In the genomic region with DNA sequence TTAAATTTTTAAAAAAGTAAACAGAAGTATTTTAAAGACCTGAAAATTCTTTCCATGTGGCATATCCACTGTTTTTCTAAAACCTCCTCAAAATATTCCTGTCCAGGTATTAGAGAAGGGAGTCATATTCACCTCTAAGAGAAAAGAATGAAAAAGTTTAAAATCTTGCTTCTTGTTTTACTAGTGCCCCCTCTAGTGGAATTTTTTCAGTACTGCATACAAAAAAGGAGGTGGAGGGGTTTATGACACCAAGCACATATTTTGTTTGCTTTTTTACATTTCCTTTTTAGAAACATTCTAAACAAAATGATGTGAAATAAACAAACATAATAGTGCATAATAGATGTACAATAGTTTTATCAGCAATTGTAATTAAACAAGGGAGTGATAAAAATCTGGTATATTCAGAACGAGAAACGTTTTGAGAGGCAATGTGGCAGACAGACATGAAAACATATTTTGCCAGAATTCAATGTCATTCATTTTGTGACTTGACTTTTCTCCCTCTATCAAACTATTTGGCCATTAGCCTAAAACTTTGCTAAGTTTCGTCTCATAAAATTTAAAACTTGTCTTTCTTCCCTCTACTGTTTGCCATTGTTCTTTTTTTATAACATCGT, we compare ENCODE assay signal across 9 cellular contexts.
DNase-seq lines count a peak whose midpoint lies in the region; ATAC-seq, FAIRE-seq and TF ChIP-seq lines count a peak whose summit lies in the region.
"Had no signal": no experiment of that assay in that cellular context is flagged by ENCODE, and none has a peak within 500 bp of the region (broad histone marks: within the 10 kb centered on the region; RNA-seq: fewer than 3 reads in every experiment).

No MANE protein-coding gene starts in this region.

- H3K4me3 ChIP-seq in heart right ventricle (no peak overlapping the region), astrocyte (ENCODE audit: insufficient read depth, low read depth, low read length) (no peak overlapping the region), liver (ENCODE audit: low read depth in 1 of 3, low read length in 3 of 3) (no peak overlapping the region)

- FAIRE-seq in astrocyte (lab: Jason Lieb, UNC) = no peak

- no peaks in the 10 kb centered on the region for H3K36me3 ChIP-seq in heart right ventricle
- H3K36me3 ChIP-seq in astrocyte (ENCODE audit: insufficient read depth, low read length) = no peaks in the 10 kb centered on the region
- no peaks in the 10 kb centered on the region for H3K36me3 ChIP-seq in liver (ENCODE audit: control insufficient read depth in 4 of 4, insufficient read depth in 3 of 4, low read depth in 1 of 4, low read length in 3 of 4)

- no peaks in the 10 kb centered on the region for H3K9me3 Mint-ChIP-seq in astrocyte (ENCODE audit: unreplicated experiment)
- no peaks in the 10 kb centered on the region for H3K9me3 Mint-ChIP-seq in activated naive CD8-positive, alpha-beta T cell treated with anti-CD3 and anti-CD28 coated beads, Interleukin-2, amount 50 U/mL, for 24 hours
- H3K9me3 Mint-ChIP-seq: central memory CD8-positive, alpha-beta T cell had no signal

- H3K27ac ChIP-seq in heart right ventricle (no peak overlapping the region), astrocyte (ENCODE audit: low read depth, low read length) (no peak overlapping the region), liver (ENCODE audit: low read depth in 1 of 2, low read length in 2 of 2) (no peak overlapping the region)

- 54 to 64% methylated on average over 4 of the region's 4 CpGs for WGBS in heart right ventricle, 2 donors
- 53% methylated on average over 4 of the region's 4 CpGs for WGBS in liver

- peak; percentile 78 to 81 for TF ChIP-seq RAD21 in liver (IDR thresholded peaks at IDR 0.05)

- TF ChIP-seq CTCF in heart right ventricle (IDR thresholded peaks at IDR 0.05) (peak; percentile 30 to 82 (median 71)), astrocyte (IDR thresholded peaks at IDR 0.05; ENCODE audit: insufficient read depth, low read depth, low read length) (peak; percentile 70), liver (IDR thresholded peaks at IDR 0.05; ENCODE audit: low read depth, low read length, missing input control) (peak; percentile 68)

- H3K4me1 ChIP-seq in heart right ventricle = no peaks in the 10 kb centered on the region
- H3K4me1 ChIP-seq in astrocyte (ENCODE audit: insufficient read depth, low read length) = no peaks in the 10 kb centered on the region
- no peaks in the 10 kb centered on the region for H3K4me1 ChIP-seq in liver (ENCODE audit: control insufficient read depth in 4 of 4, insufficient read depth in 4 of 4, low read length in 3 of 4)

- H3K79me2 ChIP-seq in astrocyte (ENCODE audit: insufficient read depth, low read length) = no peaks in the 10 kb centered on the region

- DNase-seq in heart right ventricle (no peak), cardiac septum (ENCODE audit: low spot score) (no peak), NCI-H1105 (lab: John Stamatoyannopoulos, UW) (peak; percentile 19), astrocyte (ENCODE audit: low read depth) (peak; percentile 0)
- no peak for DNase-seq in activated naive CD8-positive, alpha-beta T cell treated with anti-CD3 and anti-CD28 coated beads, Interleukin-2, amount 50 U/mL, for 24 hours

- H3K4me1 Mint-ChIP-seq in astrocyte (ENCODE audit: low read depth, unreplicated experiment) = no peaks in the 10 kb centered on the region
- no peaks in the 10 kb centered on the region for H3K4me1 Mint-ChIP-seq in activated naive CD8-positive, alpha-beta T cell treated with anti-CD3 and anti-CD28 coated beads, Interleukin-2, amount 50 U/mL, for 24 hours
- H3K4me1 Mint-ChIP-seq: central memory CD8-positive, alpha-beta T cell had no signal

- H3K4me2 ChIP-seq in astrocyte (ENCODE audit: low read length) = no peak overlapping the region

- no peaks in the 10 kb centered on the region for H3K27me3 Mint-ChIP-seq in astrocyte (ENCODE audit: low read depth, unreplicated experiment)
- no peaks in the 10 kb centered on the region for H3K27me3 Mint-ChIP-seq in activated naive CD8-positive, alpha-beta T cell treated with anti-CD3 and anti-CD28 coated beads, Interleukin-2, amount 50 U/mL, for 24 hours
- H3K27me3 Mint-ChIP-seq: central memory CD8-positive, alpha-beta T cell had no signal

- H3K4me3 Mint-ChIP-seq in astrocyte (ENCODE audit: unreplicated experiment) = no peak overlapping the region
- H3K4me3 Mint-ChIP-seq in activated naive CD8-positive, alpha-beta T cell treated with anti-CD3 and anti-CD28 coated beads, Interleukin-2, amount 50 U/mL, for 24 hours = no peak overlapping the region
- H3K4me3 Mint-ChIP-seq: central memory CD8-positive, alpha-beta T cell had no signal

- H3K9me3 ChIP-seq in heart right ventricle = no peaks in the 10 kb centered on the region
- H3K9me3 ChIP-seq in astrocyte (ENCODE audit: insufficient read depth, low read depth, low read length) = no peaks in the 10 kb centered on the region
- H3K9me3 ChIP-seq in liver (ENCODE audit: control insufficient read depth in 4 of 4, low read length in 3 of 4) = no peaks in the 10 kb centered on the region

- H3K27me3 ChIP-seq in heart right ventricle (peaks cover 0 to 3% (median 0%) of the 10 kb centered on the region in 7 donors), astrocyte (ENCODE audit: insufficient read depth, low read length) (no peaks in the 10 kb centered on the region), liver (ENCODE audit: control insufficient read depth in 4 of 4, insufficient read depth in 4 of 4, low read length in 3 of 4) (no peaks in the 10 kb centered on the region)

- ATAC-seq in heart right ventricle = no peak
- ATAC-seq in HG02798 (IDR thresholded peaks at IDR 0.05; ENCODE audit: poor library complexity, unreplicated experiment) = no peak
- no peak for ATAC-seq in HG03025 (IDR thresholded peaks at IDR 0.05; ENCODE audit: low FRiP score, unreplicated experiment)
- no peak for ATAC-seq in activated naive CD8-positive, alpha-beta T cell treated with anti-CD3 and anti-CD28 coated beads, Interleukin-2, amount 50 U/mL, for 24 hours

- H2AFZ ChIP-seq in astrocyte (ENCODE audit: low read depth, low read length) = no peak overlapping the region

- H4K20me1 ChIP-seq in astrocyte (ENCODE audit: insufficient read depth, low read length) = no peaks in the 10 kb centered on the region

- no peaks in the 10 kb centered on the region for H3K36me3 Mint-ChIP-seq in astrocyte (ENCODE audit: low read depth, unreplicated experiment)
- no peaks in the 10 kb centered on the region for H3K36me3 Mint-ChIP-seq in activated naive CD8-positive, alpha-beta T cell treated with anti-CD3 and anti-CD28 coated beads, Interleukin-2, amount 50 U/mL, for 24 hours (ENCODE audit: low read depth)

- intact Hi-C loops in heart right ventricle (cut with DNase I) = loop anchor here in 4 of 10 donors (5.0 to 10.0 kb wide), 2 partner anchors 475 to 478 kb away; no protein-coding TSS in a partner anchor
- intact Hi-C loops in cardiac septum (cut with DNase I) = loop anchor here (5.0 kb wide), 1 partner anchor 475 kb away; no protein-coding TSS in a partner anchor

- H3K9ac ChIP-seq in astrocyte (ENCODE audit: low read length) = no peak overlapping the region
- H3K9ac ChIP-seq in liver (ENCODE audit: low read depth in 1 of 2, low read length in 2 of 2) = no peak overlapping the region

- H3K27ac Mint-ChIP-seq in astrocyte (ENCODE audit: unreplicated experiment) = no peak overlapping the region
- H3K27ac Mint-ChIP-seq in activated naive CD8-positive, alpha-beta T cell treated with anti-CD3 and anti-CD28 coated beads, Interleukin-2, amount 50 U/mL, for 24 hours = no peak overlapping the region

TF ChIP-seq in liver, 16 proteins besides CTCF, POLR2A, EP300 and RAD21 (continues in another document):
- TF ChIP-seq HNF4A (conservative IDR thresholded peaks at IDR 0.05) = no peak
- TF ChIP-seq, protein P1, sequence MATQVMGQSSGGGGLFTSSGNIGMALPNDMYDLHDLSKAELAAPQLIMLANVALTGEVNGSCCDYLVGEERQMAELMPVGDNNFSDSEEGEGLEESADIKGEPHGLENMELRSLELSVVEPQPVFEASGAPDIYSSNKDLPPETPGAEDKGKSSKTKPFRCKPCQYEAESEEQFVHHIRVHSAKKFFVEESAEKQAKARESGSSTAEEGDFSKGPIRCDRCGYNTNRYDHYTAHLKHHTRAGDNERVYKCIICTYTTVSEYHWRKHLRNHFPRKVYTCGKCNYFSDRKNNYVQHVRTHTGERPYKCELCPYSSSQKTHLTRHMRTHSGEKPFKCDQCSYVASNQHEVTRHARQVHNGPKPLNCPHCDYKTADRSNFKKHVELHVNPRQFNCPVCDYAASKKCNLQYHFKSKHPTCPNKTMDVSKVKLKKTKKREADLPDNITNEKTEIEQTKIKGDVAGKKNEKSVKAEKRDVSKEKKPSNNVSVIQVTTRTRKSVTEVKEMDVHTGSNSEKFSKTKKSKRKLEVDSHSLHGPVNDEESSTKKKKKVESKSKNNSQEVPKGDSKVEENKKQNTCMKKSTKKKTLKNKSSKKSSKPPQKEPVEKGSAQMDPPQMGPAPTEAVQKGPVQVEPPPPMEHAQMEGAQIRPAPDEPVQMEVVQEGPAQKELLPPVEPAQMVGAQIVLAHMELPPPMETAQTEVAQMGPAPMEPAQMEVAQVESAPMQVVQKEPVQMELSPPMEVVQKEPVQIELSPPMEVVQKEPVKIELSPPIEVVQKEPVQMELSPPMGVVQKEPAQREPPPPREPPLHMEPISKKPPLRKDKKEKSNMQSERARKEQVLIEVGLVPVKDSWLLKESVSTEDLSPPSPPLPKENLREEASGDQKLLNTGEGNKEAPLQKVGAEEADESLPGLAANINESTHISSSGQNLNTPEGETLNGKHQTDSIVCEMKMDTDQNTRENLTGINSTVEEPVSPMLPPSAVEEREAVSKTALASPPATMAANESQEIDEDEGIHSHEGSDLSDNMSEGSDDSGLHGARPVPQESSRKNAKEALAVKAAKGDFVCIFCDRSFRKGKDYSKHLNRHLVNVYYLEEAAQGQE (IDR thresholded peaks at IDR 0.05) = no peak
- TF ChIP-seq, protein P2, sequence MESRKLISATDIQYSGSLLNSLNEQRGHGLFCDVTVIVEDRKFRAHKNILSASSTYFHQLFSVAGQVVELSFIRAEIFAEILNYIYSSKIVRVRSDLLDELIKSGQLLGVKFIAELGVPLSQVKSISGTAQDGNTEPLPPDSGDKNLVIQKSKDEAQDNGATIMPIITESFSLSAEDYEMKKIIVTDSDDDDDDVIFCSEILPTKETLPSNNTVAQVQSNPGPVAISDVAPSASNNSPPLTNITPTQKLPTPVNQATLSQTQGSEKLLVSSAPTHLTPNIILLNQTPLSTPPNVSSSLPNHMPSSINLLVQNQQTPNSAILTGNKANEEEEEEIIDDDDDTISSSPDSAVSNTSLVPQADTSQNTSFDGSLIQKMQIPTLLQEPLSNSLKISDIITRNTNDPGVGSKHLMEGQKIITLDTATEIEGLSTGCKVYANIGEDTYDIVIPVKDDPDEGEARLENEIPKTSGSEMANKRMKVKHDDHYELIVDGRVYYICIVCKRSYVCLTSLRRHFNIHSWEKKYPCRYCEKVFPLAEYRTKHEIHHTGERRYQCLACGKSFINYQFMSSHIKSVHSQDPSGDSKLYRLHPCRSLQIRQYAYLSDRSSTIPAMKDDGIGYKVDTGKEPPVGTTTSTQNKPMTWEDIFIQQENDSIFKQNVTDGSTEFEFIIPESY (IDR thresholded peaks at IDR 0.05) = no peak
- TF ChIP-seq NR2F2 (IDR thresholded peaks at IDR 0.05) = no peak
- TF ChIP-seq EGR1 (IDR thresholded peaks at IDR 0.05; ENCODE audit: low read depth in 2 of 2) = no peak
- no peak for TF ChIP-seq HNF4G (IDR thresholded peaks at IDR 0.05)

Comparison
In these comparisons a context has a peak if more than half of its experiments do, and no peak if none do; other contexts are left out.
1. DNase-seq: peak in NCI-H1105 (single experiment) and astrocyte (single experiment); none in heart right ventricle (0 of 2), cardiac septum (single experiment) and activated naive CD8-positive, alpha-beta T cell treated with anti-CD3 and anti-CD28 coated beads, Interleukin-2, amount 50 U/mL, for 24 hours (single experiment).
2. Peak in every context shown above with its lines, with median percentiles within 50 percentile points of each other: CTCF ChIP-seq.